9 cellular contexts compared by ENCODE assay signal in genomic region chr4:35151816-35152572, GRCh38.
A peak's percentile ranks its signal among the peaks of the same experiment; 100 is the strongest.
DNase-seq lines count a peak whose midpoint lies in the region; ATAC-seq and TF ChIP-seq lines count a peak whose summit lies in the region.
"Had no signal": no experiment of that assay in that cellular context is flagged by ENCODE, and none has a peak within 500 bp of the region (broad histone marks: within the 10 kb centered on the region; RNA-seq: fewer than 3 reads in every experiment).

No MANE protein-coding gene starts in this region.

- no peak overlapping the region for H3K27ac Mint-ChIP-seq in stimulated activated memory B cell treated with anti-CD40 and anti-IgM and Interleukin-4, amounts not matched to agents 10 μg/mL and 1 μg/mL and 100 μg/mL, for 72 hours

- H3K4me1 Mint-ChIP-seq in stimulated activated memory B cell treated with anti-CD40 and anti-IgM and Interleukin-4, amounts not matched to agents 10 μg/mL and 1 μg/mL and 100 μg/mL, for 72 hours = no peaks in the 10 kb centered on the region

- POLR2A ChIA-PET in GM10248 (lab: Yijun Ruan, JAX) = no interaction called here

- no peaks in the 10 kb centered on the region for H3K9me3 Mint-ChIP-seq in stimulated activated memory B cell treated with anti-CD40 and anti-IgM and Interleukin-4, amounts not matched to agents 10 μg/mL and 1 μg/mL and 100 μg/mL, for 72 hours

- DNase-seq in COLO829 (ENCODE audit: low spot score) (peak; percentile 6), OCI-M1 (lab: John Stamatoyannopoulos, UW) (peak; percentile 66), iPS DF 4.7 (ENCODE audit: extremely low read depth, low spot score) (peak; percentile 19), GM10248 (ENCODE audit: extremely low spot score) (no peak), UCSD-AML1 (lab: John Stamatoyannopoulos, UW; ENCODE audit: unreplicated experiment) (no peak)
- no peak for DNase-seq in activated naive CD4-positive, alpha-beta T cell treated with Interleukin-2 at 50 U/mL for 16 hours
- DNase-seq: occipital lobe had no signal

- no peak for TF ChIP-seq CTCF in GM10248 (IDR thresholded peaks at IDR 0.05; ENCODE audit: control extremely low read depth, extremely low read depth, low read depth, missing control alignments)

- H3K27me3 Mint-ChIP-seq in stimulated activated memory B cell treated with anti-CD40 and anti-IgM and Interleukin-4, amounts not matched to agents 10 μg/mL and 1 μg/mL and 100 μg/mL, for 72 hours = no peaks in the 10 kb centered on the region

- CTCF ChIA-PET in GM10248 (lab: Yijun Ruan, JAX) = no interaction called here

- no peak overlapping the region for H3K4me3 Mint-ChIP-seq in stimulated activated memory B cell treated with anti-CD40 and anti-IgM and Interleukin-4, amounts not matched to agents 10 μg/mL and 1 μg/mL and 100 μg/mL, for 72 hours

- no peaks in the 10 kb centered on the region for H3K36me3 Mint-ChIP-seq in stimulated activated memory B cell treated with anti-CD40 and anti-IgM and Interleukin-4, amounts not matched to agents 10 μg/mL and 1 μg/mL and 100 μg/mL, for 72 hours

- peak; percentile 87 for ATAC-seq in HG03342 (IDR thresholded peaks at IDR 0.05; ENCODE audit: unreplicated experiment)
- ATAC-seq in stimulated activated memory B cell treated with anti-CD40 and anti-IgM and Interleukin-4, amounts not matched to agents 10 μg/mL and 1 μg/mL and 100 μg/mL, for 72 hours = no peak

Comparison
In these comparisons a context has a peak if more than half of its experiments do, and no peak if none do; other contexts are left out.
1. DNase-seq: peak in COLO829 (single experiment), OCI-M1 (single experiment) and iPS DF 4.7 (single experiment); none in GM10248 (single experiment), UCSD-AML1 (single experiment) and activated naive CD4-positive, alpha-beta T cell treated with Interleukin-2 at 50 U/mL for 16 hours (single experiment).